10 cellular contexts compared by ENCODE assay signal in genomic region chr19:17370026-17370587, GRCh38. TPM values are rescaled to one million over a fixed set of nuclear protein-coding genes. Genes with fewer than 3 reads are reported as not detected.
DNase-seq lines count a peak whose midpoint lies in the region; ATAC-seq and TF ChIP-seq lines count a peak whose summit lies in the region.
"Had no signal": no experiment of that assay in that cellular context is flagged by ENCODE, and none has a peak within 500 bp of the region (broad histone marks: within the 10 kb centered on the region; RNA-seq: fewer than 3 reads in every experiment).

No MANE protein-coding gene starts in this region.

- H3K9me3 Mint-ChIP-seq in activated B cell treated with CpG ODN at 0.5 μM for 24 hours = peaks cover 2% of the 10 kb centered on the region
- no peaks in the 10 kb centered on the region for H3K9me3 Mint-ChIP-seq in effector memory CD8-positive, alpha-beta T cell

- ATAC-seq in GM18873 (IDR thresholded peaks at IDR 0.05; ENCODE audit: low FRiP score, unreplicated experiment) (peak; percentile 87), HG02943 (IDR thresholded peaks at IDR 0.05; ENCODE audit: low read depth, unreplicated experiment) (peak; percentile 67), activated B cell treated with CpG ODN at 0.5 μM for 24 hours (ENCODE audit: low read depth) (peak; percentile 92)
- ATAC-seq in effector memory CD8-positive, alpha-beta T cell (replicated peaks) = no peak

- no peak overlapping the region for H3K4me3 ChIP-seq in parathyroid adenoma (ENCODE audit: low read depth, low read length)
- H3K4me3 ChIP-seq in A673 (ENCODE audit: low read depth, low read length, poor library complexity, severe bottlenecking) = no peak overlapping the region
- H3K4me3 ChIP-seq: ascending aorta, skin epidermis had no signal

- H3K4me3 Mint-ChIP-seq in activated B cell treated with CpG ODN at 0.5 μM for 24 hours = peak overlapping the region; percentile 36
- H3K4me3 Mint-ChIP-seq in effector memory CD8-positive, alpha-beta T cell = no peak overlapping the region

- no peak overlapping the region for H2AFZ ChIP-seq in parathyroid adenoma

- peaks cover 13% of the 10 kb centered on the region for H3K27me3 Mint-ChIP-seq in activated B cell treated with CpG ODN at 0.5 μM for 24 hours
- H3K27me3 Mint-ChIP-seq in effector memory CD8-positive, alpha-beta T cell = peaks cover 16 to 28% of the 10 kb centered on the region in 2 donors

- H3K27ac Mint-ChIP-seq in activated B cell treated with CpG ODN at 0.5 μM for 24 hours = peak overlapping the region; percentile 65
- no peak overlapping the region for H3K27ac Mint-ChIP-seq in effector memory CD8-positive, alpha-beta T cell

- intact Hi-C loops in activated B cell treated with CpG ODN at 0.5 μM for 24 hours (cut with micrococcal nuclease) (no loop called here), A673 (cut with micrococcal nuclease; ENCODE audit: unreplicated experiment) (no loop called here)

- CTCF ChIA-PET in activated B cell treated with CpG ODN at 0.5 μM for 24 hours (lab: Charles Lee) (interaction anchor here (1.0 kb wide), 1 partner anchor 19 kb away, joined by 3 read pairs; no protein-coding TSS in a partner anchor), A673 (lab: Charles Lee) (no interaction called here)

- H3K36me3 ChIP-seq in parathyroid adenoma (ENCODE audit: control insufficient read depth, insufficient read depth, low read length) (no peaks in the 10 kb centered on the region), A673 (ENCODE audit: insufficient read depth, low read length, poor library complexity, severe bottlenecking) (no peaks in the 10 kb centered on the region)
- H3K36me3 ChIP-seq: ascending aorta had no signal

- H3K4me1 Mint-ChIP-seq in activated B cell treated with CpG ODN at 0.5 μM for 24 hours = peaks cover 21% of the 10 kb centered on the region
- H3K4me1 Mint-ChIP-seq in effector memory CD8-positive, alpha-beta T cell (ENCODE audit: low read depth in 2 of 2) = no peaks in the 10 kb centered on the region

- peak overlapping the region; percentile 29 for H3K4me2 ChIP-seq in parathyroid adenoma (ENCODE audit: low read length)

- H3K36me3 Mint-ChIP-seq in activated B cell treated with CpG ODN at 0.5 μM for 24 hours (ENCODE audit: low read depth) = no peaks in the 10 kb centered on the region
- H3K36me3 Mint-ChIP-seq in effector memory CD8-positive, alpha-beta T cell (ENCODE audit: insufficient read depth) = peaks cover 3% of the 10 kb centered on the region

- H3K27ac ChIP-seq in parathyroid adenoma (peak overlapping the region; percentile 26), A673 (ENCODE audit: low read depth, low read length, poor library complexity, severe bottlenecking) (no peak overlapping the region)

- H3K79me2 ChIP-seq in parathyroid adenoma = no peaks in the 10 kb centered on the region

- H3K4me1 ChIP-seq in parathyroid adenoma (peaks cover 9% of the 10 kb centered on the region), A673 (ENCODE audit: insufficient read depth, low read length, poor library complexity, severe bottlenecking) (no peaks in the 10 kb centered on the region)
- H3K4me1 ChIP-seq: ascending aorta had no signal

- POLR2A ChIA-PET in activated B cell treated with CpG ODN at 0.5 μM for 24 hours (lab: Charles Lee) = interaction anchor here (0.6 to 0.7 kb wide), 2 partner anchors 23 to 1046 kb away, joined by 3 to 7 read pairs; no protein-coding TSS in a partner anchor
- POLR2A ChIA-PET in A673 (lab: Charles Lee; ENCODE audit: low non-redundant PET) = no interaction called here

- no TSS peak for BruUV-seq in A673 (replicated peaks; lab: Mats Ljungman, UMichigan)

- no peak for TF ChIP-seq CTCF in activated B cell treated with CpG ODN at 0.5 μM for 24 hours (IDR thresholded peaks at IDR 0.05)
- no peak for TF ChIP-seq CTCF in parathyroid adenoma (IDR thresholded peaks at IDR 0.05)
- TF ChIP-seq CTCF in A673 (conservative IDR thresholded peaks at IDR 0.05; ENCODE audit: low read depth, low read length) = no peak

- no peaks in the 10 kb centered on the region for H3K27me3 ChIP-seq in parathyroid adenoma (ENCODE audit: control insufficient read depth, insufficient read depth, low read length)
- H3K27me3 ChIP-seq in A673 (replicated peaks; ENCODE audit: insufficient read depth, low read depth, low read length, poor library complexity) = no peaks in the 10 kb centered on the region
- H3K27me3 ChIP-seq: ascending aorta had no signal

- DNase-seq in activated B cell treated with CpG ODN at 0.5 μM for 24 hours = no peak
- no peak for DNase-seq in A673 (ENCODE audit: low spot score)
- no peak for DNase-seq in NCI-H2081 (lab: John Stamatoyannopoulos, UW)
- no peak for DNase-seq in effector memory CD8-positive, alpha-beta T cell
- no peak for DNase-seq in hepatic stellate cell (ENCODE audit: low spot score)

- no peaks in the 10 kb centered on the region for H3K9me3 ChIP-seq in parathyroid adenoma (ENCODE audit: control insufficient read depth, low read length)
- H3K9me3 ChIP-seq in A673 (ENCODE audit: low read depth, low read length, poor library complexity, severe bottlenecking) = no peaks in the 10 kb centered on the region
- H3K9me3 ChIP-seq: ascending aorta had no signal

- no peak overlapping the region for H3K9ac ChIP-seq in parathyroid adenoma

RNA-seq across cellular contexts. Expression of gene PLVAP, which starts 7.0 kb away (rescaled TPM):
- total RNA-seq in activated B cell treated with CpG ODN at 0.5 μM for 24 hours (0.84 TPM in 1 of 2 replicates, not detected in the other), A673 (2021) (0.24 TPM in 1 of 2 replicates, not detected in the other)

RNA-seq across cellular contexts. Expression of gene CCDC194, which starts 23.9 kb away (rescaled TPM):
- total RNA-seq in activated B cell treated with CpG ODN at 0.5 μM for 24 hours = 1.7 and 3.9 TPM in 2 replicates
- total RNA-seq in A673 (2021) = not detected in 2 replicates
- total RNA-seq: ascending aorta had no signal

RNA-seq across cellular contexts. Expression of gene GTPBP3, which starts 32.8 kb away (rescaled TPM):
- 32.4 and 40.2 TPM in 2 replicates for total RNA-seq in activated B cell treated with CpG ODN at 0.5 μM for 24 hours
- 51.5 and 53.2 TPM in 2 replicates for total RNA-seq in A673 (2021)

RNA-seq across cellular contexts. Expression of gene BST2, which starts 35.3 kb away (rescaled TPM):
- total RNA-seq in activated B cell treated with CpG ODN at 0.5 μM for 24 hours = 120 and 121 TPM in 2 replicates
- total RNA-seq in A673 (2021) = 1.3 and 3.6 TPM in 2 replicates

RNA-seq across cellular contexts. Expression of gene ANO8, which starts 35.5 kb away (rescaled TPM):
- total RNA-seq in activated B cell treated with CpG ODN at 0.5 μM for 24 hours (2.1 and 2.2 TPM in 2 replicates), A673 (2021) (18.6 and 22.1 TPM in 2 replicates)
